Comparison of ENCODE assay signal across 8 cellular contexts in the genomic region with DNA sequence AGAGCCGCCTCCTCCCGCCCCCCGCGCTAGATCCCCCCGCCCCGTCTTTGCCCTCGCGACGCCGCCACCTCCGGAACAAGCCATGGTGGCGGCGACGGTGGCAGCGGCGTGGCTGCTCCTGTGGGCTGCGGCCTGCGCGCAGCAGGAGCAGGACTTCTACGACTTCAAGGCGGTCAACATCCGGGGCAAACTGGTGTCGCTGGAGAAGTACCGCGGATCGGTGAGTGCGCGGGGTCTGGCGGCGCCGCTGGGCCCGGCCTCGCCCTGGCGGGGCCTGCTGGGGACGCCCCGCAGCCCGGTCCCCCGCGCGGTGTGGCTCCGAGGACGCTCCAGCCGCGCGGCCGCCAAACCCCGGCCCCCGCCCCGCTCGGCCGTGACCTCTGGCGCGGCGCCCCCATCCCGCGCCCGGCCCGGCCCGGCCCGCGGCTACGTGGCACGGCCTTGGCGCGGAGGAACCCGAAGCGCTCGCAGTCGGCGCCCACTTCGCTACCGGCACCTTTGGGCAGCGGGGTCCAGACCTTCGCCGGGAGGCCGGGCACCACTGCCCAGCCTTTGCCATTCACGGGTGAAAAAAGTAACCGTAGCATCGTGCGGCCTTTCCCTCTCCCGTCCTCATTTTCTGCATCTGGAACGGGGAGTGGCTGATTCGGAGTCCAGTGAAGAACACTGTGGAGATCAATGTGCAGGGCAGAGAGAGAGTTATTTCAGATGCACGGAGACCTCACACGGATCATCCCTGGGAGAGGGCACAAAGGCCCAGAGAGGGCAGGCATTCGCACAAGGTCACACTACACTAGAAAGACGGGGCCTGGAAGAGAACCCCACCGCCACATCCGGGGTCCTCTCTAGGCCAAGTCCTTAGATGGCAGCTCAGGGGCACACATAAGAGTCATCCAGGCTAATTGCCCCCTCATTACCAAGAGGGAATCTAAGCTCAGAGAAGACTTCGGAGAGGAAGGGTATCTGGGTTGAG. TPM values are rescaled to one million over a fixed set of nuclear protein-coding genes. Genes with fewer than 3 reads are reported as not detected.
A peak's percentile ranks its signal among the peaks of the same experiment; 100 is the strongest.
DNase-seq lines count a peak whose midpoint lies in the region; ATAC-seq and TF ChIP-seq lines count a peak whose summit lies in the region.

A gene (plus strand): TSS at position 44 of the 973 bp plus-strand sequence. CDS start 39 bp downstream, at position 83.

- H3K36me3 ChIP-seq in CD4-positive, CD25-positive, alpha-beta regulatory T cell (ENCODE audit: control insufficient read depth, insufficient read depth, low read length), result peaks cover under 1% of the 10 kb centered on the region
- H3K36me3 ChIP-seq in right lobe of liver, result no peaks in the 10 kb centered on the region

- TF ChIP-seq POLR2A in right lobe of liver (IDR thresholded peaks at IDR 0.05), result no peak

- H3K4me3 Mint-ChIP-seq in CD4-positive, CD25-positive, alpha-beta regulatory T cell, result peak within 1 kb of the TSS; percentile 92 to 98 (median 95)

- peaks cover 14 to 61% (median 41%) of the 10 kb centered on the region in 4 donors for H3K4me1 Mint-ChIP-seq in CD4-positive, CD25-positive, alpha-beta regulatory T cell

- H3K36me3 Mint-ChIP-seq in CD4-positive, CD25-positive, alpha-beta regulatory T cell, result peaks cover 25% of the 10 kb centered on the region

- peaks cover 0 to 3% (median 0%) of the 10 kb centered on the region in 7 donors for H3K9me3 Mint-ChIP-seq in CD4-positive, CD25-positive, alpha-beta regulatory T cell

- H3K9me3 ChIP-seq in CD4-positive, CD25-positive, alpha-beta regulatory T cell (ENCODE audit: control insufficient read depth in 2 of 2, low read length in 2 of 2), result no peaks in the 10 kb centered on the region
- H3K9me3 ChIP-seq in right lobe of liver, result no peaks in the 10 kb centered on the region

- peak; percentile 45 to 79 (median 65) for DNase-seq in CD4-positive, CD25-positive, alpha-beta regulatory T cell
- DNase-seq in KG1 (lab: John Stamatoyannopoulos, UW) (peak; percentile 17), dermis blood vessel endothelial cell (peak; percentile 57), right lobe of liver (peak; percentile 44 to 58 (median 52)), NAMALWA (ENCODE audit: low spot score) (no peak)
- DNase-seq in activated CD4-positive, alpha-beta T cell treated with anti-CD3 and anti-CD28 coated beads, Interleukin-2, amount 50 U/mL, for 1 hour, result peak; percentile 62
- DNase-seq in stimulated activated CD4-positive, alpha-beta T cell treated with anti-CD3 and anti-CD28 coated beads, Interleukin-2, amount 100 ng/mL, for 48 hours, result peak; percentile 45 to 56

- TF ChIP-seq CTCF in right lobe of liver (IDR thresholded peaks at IDR 0.05), result no peak

- peak within 1 kb of the TSS; percentile 72 for H3K27ac ChIP-seq in CD4-positive, CD25-positive, alpha-beta regulatory T cell (ENCODE audit: insufficient read depth, low read length, poor library complexity, severe bottlenecking)
- H3K27ac ChIP-seq in right lobe of liver, result peak within 1 kb of the TSS; percentile 0 to 47 (median 28)

- WGBS in right lobe of liver (ENCODE audit: insufficient coverage, low coverage, low lambda C conversion rate, missing lambda C conversion rate), result 16% methylated on average over 25 of the region's 90 CpGs

- no peaks in the 10 kb centered on the region for H3K27me3 ChIP-seq in CD4-positive, CD25-positive, alpha-beta regulatory T cell (ENCODE audit: control insufficient read depth, insufficient read depth, low read length)
- no peaks in the 10 kb centered on the region for H3K27me3 ChIP-seq in right lobe of liver

- ATAC-seq in CD4-positive, CD25-positive, alpha-beta regulatory T cell (ENCODE audit: low read depth in 2 of 2), result peak; percentile 64 to 74
- ATAC-seq in right lobe of liver (peak; percentile 63 to 75 (median 70)), GM18511 (IDR thresholded peaks at IDR 0.05; ENCODE audit: unreplicated experiment) (no peak)

- H3K4me1 ChIP-seq in CD4-positive, CD25-positive, alpha-beta regulatory T cell (ENCODE audit: control insufficient read depth, insufficient read depth, low read length, poor library complexity, severe bottlenecking), result peaks cover 37% of the 10 kb centered on the region
- peaks cover 0 to 4% (median 0%) of the 10 kb centered on the region in 4 donors for H3K4me1 ChIP-seq in right lobe of liver

- H3K4me3 ChIP-seq in CD4-positive, CD25-positive, alpha-beta regulatory T cell (ENCODE audit: low read depth, low read length), result peak within 1 kb of the TSS; percentile 73
- H3K4me3 ChIP-seq in right lobe of liver, result peak within 1 kb of the TSS; percentile 48 to 60 (median 51)

- intact Hi-C loops in right lobe of liver (cut with DNase I), result no loop called here

- peak within 1 kb of the TSS; percentile 89 to 98 (median 97) for H3K27ac Mint-ChIP-seq in CD4-positive, CD25-positive, alpha-beta regulatory T cell

- H3K27me3 Mint-ChIP-seq in CD4-positive, CD25-positive, alpha-beta regulatory T cell, result no peaks in the 10 kb centered on the region

RNA-seq across cellular contexts. Expression of the gene that starts here (rescaled TPM):
- total RNA-seq in CD4-positive, CD25-positive, alpha-beta regulatory T cell, result 12.3 TPM
- polyA plus RNA-seq in CD4-positive, CD25-positive, alpha-beta regulatory T cell, result 10 to 100 TPM; 31.8 to 43.5 (median 36.0) TPM
- 7.1 and 24.3 TPM in 2 replicates for total RNA-seq in dermis blood vessel endothelial cell
- total RNA-seq in right lobe of liver, result 1 to 10 TPM; 1.6 to 4.3 (median 2.7) TPM
